Comparison of ENCODE assay signal across 9 cellular contexts in the genomic region with DNA sequence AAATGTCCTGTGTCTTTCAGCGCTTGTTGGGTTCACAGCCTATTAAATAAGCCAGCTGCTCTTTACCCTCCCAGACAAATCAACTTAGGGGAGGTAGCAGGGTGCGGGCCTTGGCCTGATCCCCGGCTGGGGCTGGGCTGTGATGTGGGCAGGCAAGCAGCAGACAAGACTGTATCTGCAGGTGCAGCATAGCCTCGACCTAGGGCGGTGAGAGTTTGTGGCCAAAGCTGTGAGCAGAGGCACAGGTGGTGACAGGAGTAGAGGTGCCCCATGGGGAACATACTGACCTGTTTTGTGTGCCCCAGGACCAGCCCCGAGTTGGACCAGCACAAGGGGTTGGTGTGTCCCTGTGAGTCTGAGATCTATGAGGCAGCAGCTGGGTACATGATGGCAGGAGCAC.
"Had no signal": no experiment of that assay in that cellular context is flagged by ENCODE, and none has a peak within 500 bp of the region (broad histone marks: within the 10 kb centered on the region; RNA-seq: fewer than 3 reads in every experiment).

No MANE protein-coding gene starts in this region.

- H3K9me3 ChIP-seq: HAP-1 had no signal

- ATAC-seq: HCT116, K562 had no signal

- DNase-seq: GM23248, GOT3, H7, HFFc6, IMR-90, KG1 had no signal

- H3K36me3 ChIP-seq: HAP-1 had no signal

- H3K27ac Mint-ChIP-seq: HFFc6 had no signal

- H3K4me3 Mint-ChIP-seq: HFFc6 had no signal

- H3K4me1 ChIP-seq: HAP-1 had no signal

- H3K4me3 ChIP-seq: GM23248, HAP-1, K562 had no signal

- H3K27ac ChIP-seq: GM23248 had no signal
